ENCODE assay signal across 25 cellular contexts in genomic region chr4:11472535-11472934, GRCh38. TPM values are rescaled to one million over a fixed set of nuclear protein-coding genes. Genes with fewer than 3 reads are reported as not detected.
A peak's percentile ranks its signal among the peaks of the same experiment; 100 is the strongest.
DNase-seq lines count a peak whose midpoint lies in the region; ATAC-seq and TF ChIP-seq lines count a peak whose summit lies in the region.
"Had no signal": no experiment of that assay in that cellular context is flagged by ENCODE, and none has a peak within 500 bp of the region (broad histone marks: within the 10 kb centered on the region; RNA-seq: fewer than 3 reads in every experiment).

No MANE protein-coding gene starts in this region.

- TF ChIP-seq POLR2A in body of pancreas (IDR thresholded peaks at IDR 0.05): no peak

- WGBS in body of pancreas, 2 donors: 64 to 73% methylated on average over 3 of the region's 3 CpGs

- peak overlapping the region; percentile 76 for H3K27ac Mint-ChIP-seq in activated naive CD4-positive, alpha-beta T cell treated with anti-CD3 and anti-CD28 coated beads, Interleukin-2, amount 50 U/mL, for 24 hours
- H3K27ac Mint-ChIP-seq in T-helper 17 cell: peak overlapping the region; percentile 89
- peak overlapping the region; percentile 92 for H3K27ac Mint-ChIP-seq in memory B cell
- H3K27ac Mint-ChIP-seq: neural progenitor cell had no signal

- H3K4me3 Mint-ChIP-seq in activated naive CD4-positive, alpha-beta T cell treated with anti-CD3 and anti-CD28 coated beads, Interleukin-2, amount 50 U/mL, for 24 hours: peak overlapping the region; percentile 48
- H3K4me3 Mint-ChIP-seq in T-helper 17 cell (peak overlapping the region; percentile 89), memory B cell (peak overlapping the region; percentile 69)
- H3K4me3 Mint-ChIP-seq: neural progenitor cell had no signal

- H3K4me3 ChIP-seq in body of pancreas: no peak overlapping the region
- H3K4me3 ChIP-seq: K562, MG63, neural progenitor cell, prostate gland, SK-N-MC, testis, uterus had no signal

- H3K36me3 Mint-ChIP-seq in activated naive CD4-positive, alpha-beta T cell treated with anti-CD3 and anti-CD28 coated beads, Interleukin-2, amount 50 U/mL, for 24 hours: no peaks in the 10 kb centered on the region
- H3K36me3 Mint-ChIP-seq in T-helper 17 cell (ENCODE audit: low read depth): peaks cover 2% of the 10 kb centered on the region
- no peaks in the 10 kb centered on the region for H3K36me3 Mint-ChIP-seq in memory B cell
- H3K36me3 Mint-ChIP-seq: neural progenitor cell had no signal

- DNase-seq in activated naive CD4-positive, alpha-beta T cell (lab: John Stamatoyannopoulos, UW): no peak
- no peak for DNase-seq in T-helper 17 cell
- DNase-seq in memory B cell (ENCODE audit: low spot score in 2 of 2): no peak
- no peak for DNase-seq in body of pancreas
- no peak for DNase-seq in NCI-H1694 (lab: John Stamatoyannopoulos, UW)
- DNase-seq in C1 segment of cervical spinal cord (lab: John Stamatoyannopoulos, UW): no peak
- DNase-seq: activated naive CD4-positive, alpha-beta T cell treated with anti-CD3 and anti-CD28 coated beads, Interleukin-2, amount 50 U/mL, for 16 hours; DMS79; effector CD4-positive, alpha-beta T cell; erythroblast; foreskin keratinocyte; HCEC 1CT; left ventricle myocardium inferior; MG63; midbrain; NCI-H1436; NCI-H2171; NCI-H524 treated with DMSO at 0.1 percent for 48 hours; testis; uterus had no signal

- H3K27ac ChIP-seq in body of pancreas: no peak overlapping the region
- H3K27ac ChIP-seq: foreskin keratinocyte, neural progenitor cell, prostate gland, SK-N-MC, testis, uterus had no signal

- peaks cover 5% of the 10 kb centered on the region for H3K9me3 Mint-ChIP-seq in activated naive CD4-positive, alpha-beta T cell treated with anti-CD3 and anti-CD28 coated beads, Interleukin-2, amount 50 U/mL, for 24 hours
- peaks cover 4% of the 10 kb centered on the region for H3K9me3 Mint-ChIP-seq in memory B cell
- H3K9me3 Mint-ChIP-seq: neural progenitor cell had no signal

- H3K36me3 ChIP-seq in body of pancreas (replicated peaks in 1 of 2; ENCODE audit: insufficient read depth in 1 of 2, low read depth in 2 of 2): no peaks in the 10 kb centered on the region
- H3K36me3 ChIP-seq: left ventricle myocardium inferior, MG63, neural progenitor cell, prostate gland, uterus had no signal

- ATAC-seq in T-helper 17 cell: no peak
- ATAC-seq in memory B cell (ENCODE audit: low read depth): no peak
- no peak for ATAC-seq in body of pancreas
- ATAC-seq: foreskin keratinocyte, K562 had no signal

- no peaks in the 10 kb centered on the region for H3K27me3 ChIP-seq in body of pancreas
- H3K27me3 ChIP-seq: foreskin keratinocyte, MG63, neural progenitor cell, testis, uterus had no signal

- intact Hi-C loops in body of pancreas (cut with DNase I): no loop called here

- H3K9me3 ChIP-seq in T-helper 17 cell (ENCODE audit: control insufficient read depth, low read length, poor library complexity, severe bottlenecking) (no peaks in the 10 kb centered on the region), body of pancreas (no peaks in the 10 kb centered on the region)
- H3K9me3 ChIP-seq: left ventricle myocardium inferior, MG63, prostate gland, testis, uterus had no signal

- no peaks in the 10 kb centered on the region for H3K4me1 ChIP-seq in body of pancreas
- H3K4me1 ChIP-seq: left ventricle myocardium inferior, neural progenitor cell, prostate gland, testis, uterus had no signal

- no peaks in the 10 kb centered on the region for H3K27me3 Mint-ChIP-seq in activated naive CD4-positive, alpha-beta T cell treated with anti-CD3 and anti-CD28 coated beads, Interleukin-2, amount 50 U/mL, for 24 hours
- H3K27me3 Mint-ChIP-seq in T-helper 17 cell (no peaks in the 10 kb centered on the region), memory B cell (no peaks in the 10 kb centered on the region)

- H3K4me1 Mint-ChIP-seq in activated naive CD4-positive, alpha-beta T cell treated with anti-CD3 and anti-CD28 coated beads, Interleukin-2, amount 50 U/mL, for 24 hours: peaks cover 37% of the 10 kb centered on the region
- H3K4me1 Mint-ChIP-seq in T-helper 17 cell (peaks cover 25% of the 10 kb centered on the region), memory B cell (peaks cover 28% of the 10 kb centered on the region)
- H3K4me1 Mint-ChIP-seq: neural progenitor cell had no signal

- TF ChIP-seq CTCF in body of pancreas (IDR thresholded peaks at IDR 0.05): no peak

RNA-seq across cellular contexts. Expression of gene HS3ST1, which starts 43.8 kb away (rescaled TPM):
- total RNA-seq in T-helper 17 cell (not detected), body of pancreas (under 1 TPM; 0.78 to 0.99 TPM)
